15 cellular contexts compared by ENCODE assay signal in the genomic region with DNA sequence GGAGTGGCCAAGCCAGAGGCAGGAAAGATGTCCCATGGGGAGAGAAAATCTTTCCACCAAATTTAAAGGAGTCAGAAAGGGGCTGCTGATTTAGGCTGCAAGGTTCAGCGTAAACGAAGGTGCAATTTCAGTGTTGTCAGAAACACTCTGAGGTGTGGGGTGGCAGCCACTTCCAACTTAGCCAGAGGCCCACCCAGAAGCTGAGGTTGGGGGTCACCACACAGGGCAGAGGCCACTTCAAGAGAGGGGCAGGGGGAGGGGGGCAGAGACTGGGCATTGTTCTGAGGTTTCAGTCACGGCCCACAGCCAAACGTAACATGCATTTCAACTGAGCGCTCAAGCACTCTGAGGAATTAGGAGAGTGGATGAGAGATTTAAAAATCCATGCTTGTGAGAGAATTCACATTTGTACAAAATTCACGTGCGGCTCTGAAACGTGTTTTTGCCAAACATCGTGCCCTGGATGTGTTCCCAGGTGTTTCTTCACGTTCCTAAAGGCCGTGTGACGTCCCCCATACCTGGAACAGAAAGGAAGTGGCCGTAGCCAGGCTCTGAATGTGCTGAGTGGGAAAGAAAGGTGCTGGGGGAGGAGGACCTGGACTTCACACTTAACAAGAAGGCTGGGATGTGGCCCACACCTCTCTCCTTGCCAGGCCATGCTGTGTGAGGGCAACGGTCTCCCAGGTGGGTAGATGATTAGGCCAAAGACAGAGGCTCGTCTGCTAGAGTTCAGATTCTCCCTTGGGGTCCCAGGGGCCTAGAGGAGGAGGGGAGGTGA.
"Had no signal": no experiment of that assay in that cellular context is flagged by ENCODE, and none has a peak within 500 bp of the region (broad histone marks: within the 10 kb centered on the region; RNA-seq: fewer than 3 reads in every experiment).

No MANE protein-coding gene starts in this region.

- H3K79me2 ChIP-seq: parathyroid adenoma had no signal

- H3K27ac Mint-ChIP-seq: dendritic cell treated with granulocyte-macrophage colony-stimulating factor and Interleukin-4, amounts not matched to agents 40 ng/mL and 50 ng/mL, for 4 days had no signal

- H3K9me3 ChIP-seq: sigmoid colon, vagina had no signal

- H3K27me3 ChIP-seq: vagina had no signal

- H3K9me3 Mint-ChIP-seq: dendritic cell treated with granulocyte-macrophage colony-stimulating factor and Interleukin-4, amounts not matched to agents 40 ng/mL and 50 ng/mL, for 4 days; immature natural killer cell had no signal

- ATAC-seq: activated CD4-positive, CD25-positive, alpha-beta regulatory T cell treated with anti-CD3 and anti-CD28 coated beads, Interleukin-2, amount 50 U/mL, for 24 hours had no signal

- DNase-seq: activated CD4-positive, alpha-beta T cell treated with anti-CD3 and anti-CD28 coated beads, Interleukin-2, amount 50 U/mL, for 1 hour; activated CD8-positive, alpha-beta memory T cell treated with anti-CD3 and anti-CD28 coated beads for 24 hours; anterior cingulate cortex; cerebellar nuclear complex; effector memory CD4-positive, alpha-beta T cell; foreskin melanocyte; head of caudate nucleus; immature natural killer cell; sigmoid colon; stimulated activated CD4-positive, alpha-beta T cell treated with anti-CD3 and anti-CD28 coated beads, Interleukin-2, amount 100 ng/mL, for 24 hours; T-helper 9 cell had no signal

- H2AFZ ChIP-seq: parathyroid adenoma had no signal

- H3K36me3 ChIP-seq: sigmoid colon, vagina had no signal

- H3K9ac ChIP-seq: parathyroid adenoma had no signal

- H3K4me3 Mint-ChIP-seq: dendritic cell treated with granulocyte-macrophage colony-stimulating factor and Interleukin-4, amounts not matched to agents 40 ng/mL and 50 ng/mL, for 4 days had no signal

- H3K4me3 ChIP-seq: sigmoid colon, vagina had no signal

- H3K27ac ChIP-seq: parathyroid adenoma, vagina had no signal
